In the genomic region with DNA sequence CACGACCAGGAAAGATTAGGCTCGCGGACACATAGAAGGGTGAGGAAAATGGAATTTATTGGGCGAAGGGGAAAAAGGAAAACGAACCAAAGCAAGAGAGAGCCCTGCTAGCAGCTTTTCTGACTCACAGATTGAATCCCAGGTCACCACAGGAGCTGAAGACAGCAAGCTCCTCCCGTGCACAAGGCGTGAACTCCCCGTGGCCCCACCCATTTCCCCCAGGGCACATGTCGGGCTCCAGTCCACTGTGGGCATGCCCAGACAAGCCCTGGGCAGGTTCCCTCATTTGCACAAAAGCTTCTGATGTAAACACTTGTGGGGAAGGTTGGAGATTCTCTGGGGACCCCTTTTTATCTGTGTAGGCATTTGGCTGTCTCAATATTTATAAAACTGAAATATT, we compare ENCODE assay signal across 1 cellular context.
A peak's percentile ranks its signal among the peaks of the same experiment; 100 is the strongest.
TF ChIP-seq lines count a peak whose summit lies in the region.

No MANE protein-coding gene starts in this region.

TF ChIP-seq in SK-N-SH, 30 proteins besides CTCF, POLR2A, EP300 and RAD21 (continued from another document):
- TF ChIP-seq, protein P1, sequence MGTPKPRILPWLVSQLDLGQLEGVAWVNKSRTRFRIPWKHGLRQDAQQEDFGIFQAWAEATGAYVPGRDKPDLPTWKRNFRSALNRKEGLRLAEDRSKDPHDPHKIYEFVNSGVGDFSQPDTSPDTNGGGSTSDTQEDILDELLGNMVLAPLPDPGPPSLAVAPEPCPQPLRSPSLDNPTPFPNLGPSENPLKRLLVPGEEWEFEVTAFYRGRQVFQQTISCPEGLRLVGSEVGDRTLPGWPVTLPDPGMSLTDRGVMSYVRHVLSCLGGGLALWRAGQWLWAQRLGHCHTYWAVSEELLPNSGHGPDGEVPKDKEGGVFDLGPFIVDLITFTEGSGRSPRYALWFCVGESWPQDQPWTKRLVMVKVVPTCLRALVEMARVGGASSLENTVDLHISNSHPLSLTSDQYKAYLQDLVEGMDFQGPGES (IDR thresholded peaks at IDR 0.05; ENCODE audit: low read depth, low read length), result no peak
- TF ChIP-seq NRF1 (IDR thresholded peaks at IDR 0.05; ENCODE audit: low read depth, low read length), result peak; percentile 56
- TF ChIP-seq POLR2AphosphoS5 (IDR thresholded peaks at IDR 0.05; ENCODE audit: low read depth, low read length), result peak; percentile 95
- peak; percentile 49; the same call in 1 of the 2 replicates for TF ChIP-seq FOSL2 (IDR thresholded peaks at IDR 0.05; ENCODE audit: borderline replicate concordance, low read depth)
- TF ChIP-seq FOXJ3 (CRISPR knock-in tag; IDR thresholded peaks at IDR 0.05), result no peak
- TF ChIP-seq MEF2A (IDR thresholded peaks at IDR 0.05; ENCODE audit: borderline replicate concordance, low read depth), result no peak
- TF ChIP-seq YY1 (IDR thresholded peaks at IDR 0.05; ENCODE audit: low read depth), result peak; percentile 34
- TF ChIP-seq, protein P2, sequence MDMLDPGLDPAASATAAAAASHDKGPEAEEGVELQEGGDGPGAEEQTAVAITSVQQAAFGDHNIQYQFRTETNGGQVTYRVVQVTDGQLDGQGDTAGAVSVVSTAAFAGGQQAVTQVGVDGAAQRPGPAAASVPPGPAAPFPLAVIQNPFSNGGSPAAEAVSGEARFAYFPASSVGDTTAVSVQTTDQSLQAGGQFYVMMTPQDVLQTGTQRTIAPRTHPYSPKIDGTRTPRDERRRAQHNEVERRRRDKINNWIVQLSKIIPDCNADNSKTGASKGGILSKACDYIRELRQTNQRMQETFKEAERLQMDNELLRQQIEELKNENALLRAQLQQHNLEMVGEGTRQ (IDR thresholded peaks at IDR 0.05; ENCODE audit: borderline replicate concordance, low read depth, low read length), result no peak
- TF ChIP-seq MXI1 (IDR thresholded peaks at IDR 0.05; ENCODE audit: low read depth, low read length), result peak; percentile 65; the same call in 1 of the 2 replicates
- TF ChIP-seq, protein P3, sequence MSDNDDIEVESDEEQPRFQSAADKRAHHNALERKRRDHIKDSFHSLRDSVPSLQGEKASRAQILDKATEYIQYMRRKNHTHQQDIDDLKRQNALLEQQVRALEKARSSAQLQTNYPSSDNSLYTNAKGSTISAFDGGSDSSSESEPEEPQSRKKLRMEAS (IDR thresholded peaks at IDR 0.05; ENCODE audit: low read depth), result peak; percentile 99
- peak; percentile 15; the same call in 1 of the 2 replicates for TF ChIP-seq JUND (IDR thresholded peaks at IDR 0.05)
- TF ChIP-seq TCF12 (IDR thresholded peaks at IDR 0.05), result peak; percentile 64; the same call in 1 of the 2 replicates
- peak; percentile 39; the same call in 1 of the 2 replicates for TF ChIP-seq RCOR1 (IDR thresholded peaks at IDR 0.05; ENCODE audit: low read length)
- TF ChIP-seq EZH2phosphoT487 (IDR thresholded peaks at IDR 0.05; ENCODE audit: borderline replicate concordance, low read depth), result no peak
- TF ChIP-seq TAF1 (IDR thresholded peaks at IDR 0.05; ENCODE audit: borderline replicate concordance, low read depth, low read length), result peak; percentile 90
